Comparison of ENCODE assay signal across 1 cellular context in genomic region chr14:58427289-58428010, GRCh38.
TF ChIP-seq lines count a peak whose summit lies in the region.

KIAA0586 (plus strand) TSS chr14:58427719; CDS start chr14:58428265, 546 bp downstream.
TIMM9 (minus strand) TSS chr14:58427531; CDS start chr14:58411945, 15,586 bp downstream.

TF ChIP-seq in GM12878, 131 proteins besides CTCF, POLR2A, EP300 and RAD21 (continued from another document and continues in another):
- TF ChIP-seq PRDM15 (CRISPR knock-in tag; IDR thresholded peaks at IDR 0.05) (no peak), IKZF2 (IDR thresholded peaks at IDR 0.05) (0 out of 4 replicates have a peak, but pooled peaks of 1 of the 2 experiments have one; percentile 54), MXI1 (IDR thresholded peaks at IDR 0.05; ENCODE audit: low read depth, low read length) (no peak; the same call in none of the 2 replicates), DPF2 (IDR thresholded peaks at IDR 0.05) (no peak), SREBF2 (IDR thresholded peaks at IDR 0.05; ENCODE audit: low read length) (no peak), KAT2A (conservative IDR thresholded peaks at IDR 0.05; ENCODE audit: control insufficient read depth, low read depth, low read length) (no peak), ASH2L (IDR thresholded peaks at IDR 0.05; ENCODE audit: borderline replicate concordance, low read depth) (peak; percentile 53; the same call in 1 of the 2 replicates), TAF1 (IDR thresholded peaks at IDR 0.05; ENCODE audit: borderline replicate concordance, low read depth, low read length) (peak; percentile 42; the same call in 1 of the 2 replicates), TCF3 (IDR thresholded peaks at IDR 0.05; ENCODE audit: borderline replicate concordance, insufficient read depth, low read depth, low read length) (0 out of 2 replicates have a peak, but pooled peaks have one; percentile 11), ZBTB4 (CRISPR knock-in tag; IDR thresholded peaks at IDR 0.05) (no peak), HSF1 (IDR thresholded peaks at IDR 0.05; ENCODE audit: low read depth, low read length) (no peak), FOXK2 (IDR thresholded peaks at IDR 0.05) (peak; percentile 95), SUZ12 (IDR thresholded peaks at IDR 0.05; ENCODE audit: unreplicated experiment) (no peak), SPI1 (IDR thresholded peaks at IDR 0.05; ENCODE audit: borderline replicate concordance, insufficient read depth, low read depth, low read length) (peak; percentile 78; the same call in 1 of the 2 replicates), RCOR1 (conservative IDR thresholded peaks at IDR 0.05; ENCODE audit: low read depth, low read length) (0 out of 2 replicates have a peak, but pooled peaks have one; percentile 78), NBN (IDR thresholded peaks at IDR 0.05) (peak; percentile 94), CEBPZ (IDR thresholded peaks at IDR 0.05; ENCODE audit: low read depth, low read length) (no peak; the same call in 1 of the 2 replicates), BRCA1 (IDR thresholded peaks at IDR 0.05; ENCODE audit: low read depth, low read length) (no peak), POLR2AphosphoS2 (IDR thresholded peaks at IDR 0.05; ENCODE audit: low read depth, low read length) (0 out of 2 replicates have a peak, but pooled peaks have one; percentile 51), ZBED1 (IDR thresholded peaks at IDR 0.05; ENCODE audit: borderline replicate concordance) (no peak), SMARCA5 (IDR thresholded peaks at IDR 0.05) (no peak), ESRRA (IDR thresholded peaks at IDR 0.05; ENCODE audit: low read length) (no peak), ZBTB33 (IDR thresholded peaks at IDR 0.05) (no peak), ZSCAN29 (IDR thresholded peaks at IDR 0.05) (no peak), RELA (IDR thresholded peaks at IDR 0.05; ENCODE audit: borderline replicate concordance, partially characterized antibody) (peak; percentile 41), RAD51 (IDR thresholded peaks at IDR 0.05) (no peak; the same call in none of the 2 replicates), MLLT1 (IDR thresholded peaks at IDR 0.05) (peak; percentile 63), ZNF217 (IDR thresholded peaks at IDR 0.05) (peak; percentile 90), POU2F2 (IDR thresholded peaks at IDR 0.05; ENCODE audit: borderline replicate concordance, low read depth, low read length) (no peak), HDAC2 (IDR thresholded peaks at IDR 0.05) (no peak; the same call in 1 of the 2 replicates), IKZF1 (conservative IDR thresholded peaks at IDR 0.05) (peak; percentile 84), SMAD1 (IDR thresholded peaks at IDR 0.05; ENCODE audit: low read depth, partially characterized antibody) (no peak), ZNF592 (IDR thresholded peaks at IDR 0.05) (peak; percentile 76), NKRF (conservative IDR thresholded peaks at IDR 0.05) (peak; percentile 16), ETV6 (conservative IDR thresholded peaks at IDR 0.05 in 1 of 2, IDR thresholded peaks at IDR 0.05 in 1 of 2; ENCODE audit: borderline replicate concordance in 1 of 2, low read depth in 1 of 2) (no peak), HDAC6 (IDR thresholded peaks at IDR 0.05; ENCODE audit: unreplicated experiment) (no peak), NFIC (IDR thresholded peaks at IDR 0.05; ENCODE audit: low read depth, low read length) (peak; percentile 83; the same call in 1 of the 2 replicates)
